Comparison of ENCODE assay signal across 10 cellular contexts in genomic region chr22:36367066-36367465, GRCh38. TPM values are rescaled to one million over a fixed set of nuclear protein-coding genes. Genes with fewer than 3 reads are reported as not detected.
A peak's percentile ranks its signal among the peaks of the same experiment; 100 is the strongest.
DNase-seq lines count a peak whose midpoint lies in the region; ATAC-seq and TF ChIP-seq lines count a peak whose summit lies in the region.
"Had no signal": no experiment of that assay in that cellular context is flagged by ENCODE, and none has a peak within 500 bp of the region (broad histone marks: within the 10 kb centered on the region; RNA-seq: fewer than 3 reads in every experiment).

No MANE protein-coding gene starts in this region.

- peaks cover 62 to 86% (median 81%) of the 10 kb centered on the region in 3 donors for H3K4me1 Mint-ChIP-seq in IgD-negative memory B cell
- H3K4me1 Mint-ChIP-seq in stimulated activated naive B cell treated with anti-CD40 and anti-IgM and Interleukin-4, amounts not matched to agents 10 μg/mL and 1 μg/mL and 100 μg/mL, for 72 hours = peaks cover 79 to 98% of the 10 kb centered on the region in 2 donors

- H3K9me3 ChIP-seq in ascending aorta = no peaks in the 10 kb centered on the region
- H3K9me3 ChIP-seq in liver (ENCODE audit: control insufficient read depth in 4 of 4, low read length in 3 of 4) = no peaks in the 10 kb centered on the region
- no peaks in the 10 kb centered on the region for H3K9me3 ChIP-seq in Karpas-422 (ENCODE audit: low read length)

- peaks cover 3% of the 10 kb centered on the region for H3K36me3 Mint-ChIP-seq in IgD-negative memory B cell
- H3K36me3 Mint-ChIP-seq in stimulated activated naive B cell treated with anti-CD40 and anti-IgM and Interleukin-4, amounts not matched to agents 10 μg/mL and 1 μg/mL and 100 μg/mL, for 72 hours = peaks cover 37 to 55% of the 10 kb centered on the region in 2 donors

- H3K9me3 Mint-ChIP-seq in IgD-negative memory B cell = no peaks in the 10 kb centered on the region
- no peaks in the 10 kb centered on the region for H3K9me3 Mint-ChIP-seq in stimulated activated naive B cell treated with anti-CD40 and anti-IgM and Interleukin-4, amounts not matched to agents 10 μg/mL and 1 μg/mL and 100 μg/mL, for 72 hours

- intact Hi-C loops in ascending aorta (cut with DNase I) = loop anchor here (2.0 kb wide), 1 partner anchor 40 kb away; no protein-coding TSS in a partner anchor

- DNase-seq in ascending aorta (ENCODE audit: low spot score in 2 of 2) (no peak), Karpas-422 (no peak), NCI-H748 (lab: John Stamatoyannopoulos, UW; ENCODE audit: unreplicated experiment) (no peak)
- DNase-seq in stimulated activated naive B cell treated with anti-CD40 and anti-IgM and Interleukin-4, amounts not matched to agents 10 μg/mL and 1 μg/mL and 100 μg/mL, for 72 hours = no peak
- DNase-seq: Kasumi-1, PC-3 had no signal

- H3K27me3 Mint-ChIP-seq in IgD-negative memory B cell = no peaks in the 10 kb centered on the region
- H3K27me3 Mint-ChIP-seq in stimulated activated naive B cell treated with anti-CD40 and anti-IgM and Interleukin-4, amounts not matched to agents 10 μg/mL and 1 μg/mL and 100 μg/mL, for 72 hours = no peaks in the 10 kb centered on the region

- H3K4me3 ChIP-seq in ascending aorta = peak overlapping the region; percentile 7 to 54
- H3K4me3 ChIP-seq in liver (ENCODE audit: low read depth in 1 of 3, low read length in 3 of 3) = no peak overlapping the region
- H3K4me3 ChIP-seq in Karpas-422 (ENCODE audit: low read length) = no peak overlapping the region

- H2AFZ ChIP-seq in Karpas-422 (ENCODE audit: low read length) = no peak overlapping the region

- ATAC-seq in stimulated activated naive B cell treated with anti-CD40 and anti-IgM and Interleukin-4, amounts not matched to agents 10 μg/mL and 1 μg/mL and 100 μg/mL, for 72 hours (replicated peaks) = no peak
- ATAC-seq in HG03521 (IDR thresholded peaks at IDR 0.05; ENCODE audit: unreplicated experiment) = no peak
- ATAC-seq in HG03095 (IDR thresholded peaks at IDR 0.05; ENCODE audit: unreplicated experiment) = no peak
- ATAC-seq: PC-3 had no signal

- 77% methylated on average over 11 of the region's 11 CpGs for WGBS in liver

- peak overlapping the region in 1 of 4 donors; percentile 88 for H3K4me3 Mint-ChIP-seq in IgD-negative memory B cell
- peak overlapping the region in 1 of 2 donors; percentile 19 for H3K4me3 Mint-ChIP-seq in stimulated activated naive B cell treated with anti-CD40 and anti-IgM and Interleukin-4, amounts not matched to agents 10 μg/mL and 1 μg/mL and 100 μg/mL, for 72 hours

- H3K79me2 ChIP-seq in Karpas-422 (ENCODE audit: low read length) = peaks cover 100% of the 10 kb centered on the region

- peak overlapping the region; percentile 92 to 99 for H3K27ac ChIP-seq in ascending aorta
- peak overlapping the region; percentile 16 to 20 for H3K27ac ChIP-seq in liver (ENCODE audit: low read depth in 1 of 2, low read length in 2 of 2)
- no peak overlapping the region for H3K27ac ChIP-seq in Karpas-422 (ENCODE audit: low read length)

- peaks cover 68 to 98% of the 10 kb centered on the region in 2 donors for H3K4me1 ChIP-seq in ascending aorta
- H3K4me1 ChIP-seq in liver (ENCODE audit: control insufficient read depth in 4 of 4, insufficient read depth in 4 of 4, low read length in 3 of 4) = peaks cover 44 to 85% (median 70%) of the 10 kb centered on the region in 4 donors
- H3K4me1 ChIP-seq in Karpas-422 (ENCODE audit: low read length) = peaks cover 95% of the 10 kb centered on the region

- TF ChIP-seq RAD21 in liver (IDR thresholded peaks at IDR 0.05) = no peak

- H3K27ac Mint-ChIP-seq in IgD-negative memory B cell = peak overlapping the region; percentile 83 to 86 (median 85)
- peak overlapping the region; percentile 51 for H3K27ac Mint-ChIP-seq in stimulated activated naive B cell treated with anti-CD40 and anti-IgM and Interleukin-4, amounts not matched to agents 10 μg/mL and 1 μg/mL and 100 μg/mL, for 72 hours

- H4K20me1 ChIP-seq in Karpas-422 (ENCODE audit: insufficient read depth, low read depth, low read length) = peaks cover 13% of the 10 kb centered on the region

- H3K36me3 ChIP-seq in ascending aorta (peaks cover 0 to 25% of the 10 kb centered on the region in 2 donors), liver (ENCODE audit: control insufficient read depth in 4 of 4, insufficient read depth in 3 of 4, low read depth in 1 of 4, low read length in 3 of 4) (no peaks in the 10 kb centered on the region), Karpas-422 (ENCODE audit: insufficient read depth, low read length) (no peaks in the 10 kb centered on the region; the same call in 1 of the 2 replicates)

- H3K9ac ChIP-seq in liver (ENCODE audit: low read depth in 1 of 2, low read length in 2 of 2) (no peak overlapping the region), Karpas-422 (ENCODE audit: low read length) (no peak overlapping the region)

- TF ChIP-seq CTCF in ascending aorta (IDR thresholded peaks at IDR 0.05) (no peak), liver (IDR thresholded peaks at IDR 0.05; ENCODE audit: low read depth, low read length, missing input control) (no peak)

- H3K27me3 ChIP-seq in ascending aorta = no peaks in the 10 kb centered on the region
- H3K27me3 ChIP-seq in liver (ENCODE audit: control insufficient read depth in 4 of 4, insufficient read depth in 4 of 4, low read length in 3 of 4) = no peaks in the 10 kb centered on the region
- no peaks in the 10 kb centered on the region for H3K27me3 ChIP-seq in Karpas-422 (ENCODE audit: low read length)

- H3K9me2 ChIP-seq in Karpas-422 (replicated peaks; ENCODE audit: insufficient read depth, low read length) = no peaks in the 10 kb centered on the region

- H3K4me2 ChIP-seq in Karpas-422 (ENCODE audit: low read depth, low read length, poor library complexity, severe bottlenecking) = no peak overlapping the region

TF ChIP-seq in liver, 16 proteins besides CTCF, POLR2A, EP300 and RAD21 (continues in another document):
- no peak for TF ChIP-seq RXRA (IDR thresholded peaks at IDR 0.05)
- no peak for TF ChIP-seq YY1 (IDR thresholded peaks at IDR 0.05)
- no peak for TF ChIP-seq JUND (IDR thresholded peaks at IDR 0.05)
- no peak for TF ChIP-seq HNF4A (conservative IDR thresholded peaks at IDR 0.05)
- TF ChIP-seq SP1 (IDR thresholded peaks at IDR 0.05) = no peak
- TF ChIP-seq GABPA (IDR thresholded peaks at IDR 0.05 in 1 of 2, conservative IDR thresholded peaks at IDR 0.05 in 1 of 2) = no peak
- no peak for TF ChIP-seq EGR1 (IDR thresholded peaks at IDR 0.05; ENCODE audit: low read depth in 2 of 2)
- TF ChIP-seq NR2F2 (IDR thresholded peaks at IDR 0.05) = no peak
- TF ChIP-seq REST (IDR thresholded peaks at IDR 0.05) = no peak
- TF ChIP-seq ZBTB33 (IDR thresholded peaks at IDR 0.05) = no peak
- no peak for TF ChIP-seq MAX (IDR thresholded peaks at IDR 0.05)
- TF ChIP-seq HNF4G (IDR thresholded peaks at IDR 0.05) = no peak
- no peak for TF ChIP-seq FOXA2 (IDR thresholded peaks at IDR 0.05)
- TF ChIP-seq TAF1 (conservative IDR thresholded peaks at IDR 0.05) = no peak
- no peak for TF ChIP-seq ATF3 (IDR thresholded peaks at IDR 0.05)

RNA-seq across cellular contexts. Expression of gene MYH9, which starts 20.7 kb away (rescaled TPM):
- polyA plus RNA-seq in IgD-negative memory B cell (231 TPM), liver (10 to 100 TPM; 32.3 to 74.1 TPM)
- total RNA-seq in ascending aorta (1,114 TPM), liver (100 to 1,000 TPM; 123 to 150 TPM)
- 57.5 and 95.1 TPM in 2 replicates for total RNA-seq in Karpas-422 (2014; rRNA removed; shearing (Covaris generic); ENCODE audit: low replicate concordance)

Comparison
In these comparisons a context has a peak if more than half of its experiments do, and no peak if none do; other contexts are left out.
1. H3K4me3 ChIP-seq: peak in ascending aorta (2 of 2); none in liver (0 of 3) and Karpas-422 (single experiment).